Comparison of ENCODE assay signal across 11 cellular contexts in the genomic region with DNA sequence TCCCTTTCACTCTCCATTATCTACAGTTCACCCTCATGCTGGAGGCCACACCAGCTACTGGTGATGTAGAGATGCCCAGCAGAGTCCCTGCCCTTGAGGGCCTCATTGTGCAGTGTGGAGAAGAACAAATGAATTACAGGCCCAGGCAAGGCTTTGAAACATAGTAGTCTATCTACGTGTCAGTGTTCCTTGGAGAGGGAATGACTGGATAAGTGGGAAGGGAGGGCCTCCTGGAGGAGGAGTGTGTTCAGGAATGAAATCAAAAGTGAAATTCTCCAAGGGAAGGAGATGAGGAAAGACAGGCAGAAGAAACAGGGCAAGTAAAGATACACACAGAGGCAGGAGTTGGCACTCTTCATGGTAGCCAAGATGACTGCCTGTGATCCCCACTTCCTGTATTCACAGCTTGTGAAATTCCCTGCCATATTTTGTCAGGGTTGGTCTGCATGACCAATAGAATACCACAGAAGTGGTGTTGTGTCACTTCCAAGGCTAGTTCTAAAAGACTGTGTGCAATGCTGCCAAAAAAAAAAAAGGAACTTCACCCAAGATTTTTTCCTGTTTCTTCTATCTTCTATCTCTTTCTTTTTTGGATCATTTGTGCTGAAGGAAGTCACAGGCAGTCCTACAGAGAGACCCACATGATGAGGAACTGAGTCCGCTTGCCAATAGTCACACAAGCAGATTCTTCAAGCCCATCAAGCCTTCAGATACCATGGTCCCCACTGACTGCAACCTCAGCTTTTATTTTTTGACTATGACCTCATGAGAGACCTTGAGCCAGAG. TPM values are rescaled to one million over a fixed set of nuclear protein-coding genes. Genes with fewer than 3 reads are reported as not detected.
DNase-seq lines count a peak whose midpoint lies in the region; ATAC-seq and TF ChIP-seq lines count a peak whose summit lies in the region.
"Had no signal": no experiment of that assay in that cellular context is flagged by ENCODE, and none has a peak within 500 bp of the region (broad histone marks: within the 10 kb centered on the region; RNA-seq: fewer than 3 reads in every experiment).

No MANE protein-coding gene starts in this region.

- H3K79me2 ChIP-seq in ACC112 (ENCODE audit: control insufficient read depth, insufficient read depth, low read length, unreplicated experiment), result no peaks in the 10 kb centered on the region

- H2AFZ ChIP-seq in ACC112 (ENCODE audit: low read length, unreplicated experiment), result peak overlapping the region; percentile 82

- H3K9me3 Mint-ChIP-seq in memory B cell, result no peaks in the 10 kb centered on the region
- H3K9me3 Mint-ChIP-seq: CD8-positive, alpha-beta memory T cell had no signal

- H3K27me3 ChIP-seq in ACC112 (ENCODE audit: insufficient read depth, low read length) (no peaks in the 10 kb centered on the region), colonic mucosa (no peaks in the 10 kb centered on the region)

- no peaks in the 10 kb centered on the region for H3K4me1 Mint-ChIP-seq in memory B cell
- H3K4me1 Mint-ChIP-seq: CD8-positive, alpha-beta memory T cell had no signal

- TF ChIP-seq CTCF in colonic mucosa (IDR thresholded peaks at IDR 0.05), result no peak

- no peak overlapping the region for H3K9ac ChIP-seq in colonic mucosa (ENCODE audit: low read depth in 2 of 2, low read length in 2 of 2)

- peaks cover 2% of the 10 kb centered on the region for H3K27me3 Mint-ChIP-seq in memory B cell

- H3K9me3 ChIP-seq in colonic mucosa, result no peaks in the 10 kb centered on the region

- H3K4me3 ChIP-seq in ACC112 (ENCODE audit: low read depth, low read length) (no peak overlapping the region), colonic mucosa (no peak overlapping the region)

- H3K27ac Mint-ChIP-seq in memory B cell, result no peak overlapping the region

- intact Hi-C loops in colonic mucosa (cut with DNase I), result no loop called here

- H3K27ac ChIP-seq in ACC112 (ENCODE audit: low read depth, low read length) (peak overlapping the region; percentile 39; the same call in 1 of the 2 replicates), colonic mucosa (peak overlapping the region; percentile 22)

- peak; percentile 75 for DNase-seq in M059J (ENCODE audit: low read depth)
- DNase-seq in colonic mucosa, result no peak
- no peak for DNase-seq in memory B cell (ENCODE audit: low spot score in 2 of 2)
- no peak for DNase-seq in NCI-H82 (lab: John Stamatoyannopoulos, UW)
- DNase-seq in activated CD8-positive, alpha-beta memory T cell treated with anti-CD3 and anti-CD28 coated beads, Interleukin-2, amount 50 U/mL, for 48 hours, result no peak
- DNase-seq in activated gamma-delta T cell (lab: John Stamatoyannopoulos, UW), result no peak
- DNase-seq: activated CD4-positive, alpha-beta T cell treated with anti-CD3 and anti-CD28 coated beads, Interleukin-2, amount 50 U/mL, for 1 hour; CD8-positive, alpha-beta memory T cell; NCI-H1417 had no signal

- no peaks in the 10 kb centered on the region for H3K36me3 Mint-ChIP-seq in memory B cell
- H3K36me3 Mint-ChIP-seq: CD8-positive, alpha-beta memory T cell had no signal

- H3K36me3 ChIP-seq in ACC112 (ENCODE audit: insufficient read depth, low read length) (no peaks in the 10 kb centered on the region), colonic mucosa (no peaks in the 10 kb centered on the region)

- no peak overlapping the region for H3K4me3 Mint-ChIP-seq in memory B cell
- H3K4me3 Mint-ChIP-seq: CD8-positive, alpha-beta memory T cell had no signal

- H3K4me1 ChIP-seq in ACC112 (ENCODE audit: control insufficient read depth, insufficient read depth, low read length, unreplicated experiment) (peaks cover 15% of the 10 kb centered on the region), colonic mucosa (no peaks in the 10 kb centered on the region)

- ATAC-seq in memory B cell (ENCODE audit: low read depth), result peak; percentile 35
- no peak for ATAC-seq in HG02852 (IDR thresholded peaks at IDR 0.05; ENCODE audit: unreplicated experiment)

RNA-seq across cellular contexts. Expression of a gene that starts 17.9 kb away (rescaled TPM):
- total RNA-seq in M059J (2014; rRNA removed; shearing (Covaris generic)), result 78.0 and 106 TPM in 2 replicates
- total RNA-seq in colonic mucosa, result 10 to 100 TPM; 66.1 to 79.5 TPM
